ENCODE assay signal across 14 cellular contexts in the genomic region with DNA sequence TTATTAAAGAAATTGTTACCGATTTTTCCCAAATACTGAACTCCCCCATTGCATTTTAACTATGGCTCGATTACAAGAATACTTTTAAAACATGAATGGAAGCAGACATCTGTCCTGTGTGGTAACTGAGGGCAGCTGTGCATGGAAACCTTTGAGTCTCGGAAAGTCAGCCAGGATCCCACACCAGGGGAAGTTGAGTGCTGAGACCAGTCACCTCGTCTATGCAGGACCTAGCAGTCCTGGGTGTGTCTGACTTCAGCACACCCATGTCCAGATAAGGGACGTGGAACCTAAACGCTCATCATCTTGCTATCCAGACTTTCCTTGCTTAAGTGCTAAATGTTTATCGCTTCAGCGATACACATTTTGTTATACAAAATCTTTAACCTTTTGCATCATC. TPM values are rescaled to one million over a fixed set of nuclear protein-coding genes. Genes with fewer than 3 reads are reported as not detected.
"Had no signal": no experiment of that assay in that cellular context is flagged by ENCODE, and none has a peak within 500 bp of the region (broad histone marks: within the 10 kb centered on the region; RNA-seq: fewer than 3 reads in every experiment).

No MANE protein-coding gene starts in this region.

- H3K27ac ChIP-seq: gastrocnemius medialis, heart left ventricle, transverse colon had no signal

- H3K27me3 ChIP-seq: gastrocnemius medialis, heart left ventricle, transverse colon had no signal

- H3K36me3 ChIP-seq: gastrocnemius medialis, transverse colon had no signal

- H3K4me3 ChIP-seq: gastrocnemius medialis, heart left ventricle, transverse colon had no signal

- FAIRE-seq: TTC549 had no signal

- DNase-seq: activated CD4-positive, alpha-beta T cell treated with anti-CD3 and anti-CD28 coated beads for 36 hours; activated CD4-positive, alpha-beta T cell treated with anti-CD3 and anti-CD28 coated beads, Interleukin-2, amount 50 U/mL, for 48 hours; activated gamma-delta T cell; effector CD8-positive, alpha-beta T cell; gastrocnemius medialis; heart left ventricle; mesendoderm; nucleus accumbens; stimulated activated naive CD8-positive, alpha-beta T cell treated with anti-CD3 and anti-CD28 coated beads, Interleukin-15, Interleukin-2, amounts not matched to agents 100 U/mL and 50 U/mL, for 24 hours; substantia nigra; transverse colon had no signal

- H3K9me3 ChIP-seq: gastrocnemius medialis, heart left ventricle, transverse colon had no signal

- ATAC-seq: activated CD4-positive, alpha-beta T cell treated with anti-CD3 and anti-CD28 coated beads for 36 hours; esophagus mucosa; gastrocnemius medialis; heart left ventricle; natural killer cell treated with Interleukin-12 subunit alpha and Interleukin-12 subunit beta and Interleukin-15 and Interleukin-18, amount 100 ng/mL, for 72 hours; stimulated activated naive CD8-positive, alpha-beta T cell treated with anti-CD3 and anti-CD28 coated beads, Interleukin-15, Interleukin-2, amounts not matched to agents 100 U/mL and 50 U/mL, for 24 hours had no signal

RNA-seq across cellular contexts. Expression of gene RIN2, which starts 6.1 kb away (rescaled TPM):
- total RNA-seq: activated CD4-positive, alpha-beta T cell treated with anti-CD3 and anti-CD28 coated beads for 36 hours; natural killer cell treated with Interleukin-12 subunit alpha and Interleukin-12 subunit beta and Interleukin-15 and Interleukin-18, amount 100 ng/mL, for 72 hours had no signal
